1 cellular context compared by ENCODE assay signal in genomic region chr7:69620063-69620462, GRCh38.
A peak's percentile ranks its signal among the peaks of the same experiment; 100 is the strongest.
TF ChIP-seq lines count a peak whose summit lies in the region.

No MANE protein-coding gene starts in this region.

TF ChIP-seq in HEK293, 187 proteins besides CTCF, POLR2A, EP300 and RAD21 (continued from another document and continues in another):
- TF ChIP-seq TSHZ1 (tag by site-specific recombination; IDR thresholded peaks at IDR 0.05; ENCODE audit: borderline replicate concordance) (no peak), ZBTB44 (tag by site-specific recombination; IDR thresholded peaks at IDR 0.05) (no peak), HOXD13 (CRISPR knock-in tag; IDR thresholded peaks at IDR 0.05; ENCODE audit: borderline replicate concordance) (no peak), ZSCAN4 (tag by site-specific recombination; IDR thresholded peaks at IDR 0.05) (no peak), ZSCAN5A (tag by site-specific recombination; IDR thresholded peaks at IDR 0.05) (no peak), KLF16 (tag by site-specific recombination; IDR thresholded peaks at IDR 0.05) (no peak), ZNF214 (tag by site-specific recombination; IDR thresholded peaks at IDR 0.05; ENCODE audit: borderline replicate concordance) (no peak), ZNF112 (tag by site-specific recombination; IDR thresholded peaks at IDR 0.05) (no peak), ZNF548 (tag by site-specific recombination; IDR thresholded peaks at IDR 0.05) (no peak), IKZF3 (tag by site-specific recombination; IDR thresholded peaks at IDR 0.05) (peak; percentile 82), ZNF626 (tag by site-specific recombination; IDR thresholded peaks at IDR 0.05) (no peak), ZNF350 (tag by site-specific recombination; IDR thresholded peaks at IDR 0.05) (no peak), PRDM10 (tag by site-specific recombination; IDR thresholded peaks at IDR 0.05) (peak; percentile 24; the same call in 1 of the 2 replicates), ZNF561 (tag by site-specific recombination; IDR thresholded peaks at IDR 0.05; ENCODE audit: borderline replicate concordance) (no peak), ZNF707 (tag by site-specific recombination; IDR thresholded peaks at IDR 0.05) (no peak), AEBP2 (tag by site-specific recombination; IDR thresholded peaks at IDR 0.05; ENCODE audit: borderline replicate concordance) (no peak), ZSCAN16 (tag by site-specific recombination; IDR thresholded peaks at IDR 0.05) (no peak), ZBTB21 (tag by site-specific recombination; IDR thresholded peaks at IDR 0.05) (no peak), ZNF571 (tag by site-specific recombination; IDR thresholded peaks at IDR 0.05) (no peak), ZNF148 (tag by site-specific recombination; IDR thresholded peaks at IDR 0.05; ENCODE audit: borderline replicate concordance) (no peak), ZNF174 (tag by site-specific recombination; IDR thresholded peaks at IDR 0.05) (no peak), ZNF16 (tag by site-specific recombination; IDR thresholded peaks at IDR 0.05; ENCODE audit: low read depth) (no peak), SCRT2 (tag by site-specific recombination; IDR thresholded peaks at IDR 0.05) (no peak), ZSCAN30 (tag by site-specific recombination; IDR thresholded peaks at IDR 0.05) (no peak), ZNF791 (tag by site-specific recombination; IDR thresholded peaks at IDR 0.05) (no peak), ZNF629 (tag by site-specific recombination; IDR thresholded peaks at IDR 0.05) (0 out of 2 replicates have a peak, but pooled peaks have one; percentile 15), WT1 (tag by site-specific recombination; IDR thresholded peaks at IDR 0.05) (peak; percentile 69), HOXA7 (CRISPR knock-in tag; IDR thresholded peaks at IDR 0.05; ENCODE audit: borderline replicate concordance) (no peak), ZNF175 (tag by site-specific recombination; IDR thresholded peaks at IDR 0.05) (no peak), REPIN1 (tag by site-specific recombination; IDR thresholded peaks at IDR 0.05; ENCODE audit: low read depth) (no peak), PRDM6 (tag by site-specific recombination; IDR thresholded peaks at IDR 0.05) (peak; percentile 97), ZNF596 (tag by site-specific recombination; IDR thresholded peaks at IDR 0.05) (peak; percentile 59; the same call in 1 of the 2 replicates), ZBTB8A (tag by site-specific recombination; IDR thresholded peaks at IDR 0.05) (peak; percentile 82), ZNF157 (tag by site-specific recombination; IDR thresholded peaks at IDR 0.05) (no peak), ZNF184 (tag by site-specific recombination; IDR thresholded peaks at IDR 0.05) (no peak), ZNF692 (tag by site-specific recombination; IDR thresholded peaks at IDR 0.05) (peak; percentile 52; the same call in 1 of the 2 replicates), ZEB2 (tag by site-specific recombination; IDR thresholded peaks at IDR 0.05) (peak; percentile 71), BCL6B (tag by site-specific recombination; IDR thresholded peaks at IDR 0.05) (no peak), GLI4 (tag by site-specific recombination; IDR thresholded peaks at IDR 0.05) (no peak), ZNF558 (tag by site-specific recombination; IDR thresholded peaks at IDR 0.05) (no peak), SETDB1 (IDR thresholded peaks at IDR 0.05; ENCODE audit: insufficient read length, low read length) (no peak), ZNF747 (tag by site-specific recombination; IDR thresholded peaks at IDR 0.05) (no peak), ZNF624 (tag by site-specific recombination; IDR thresholded peaks at IDR 0.05) (no peak), ZNF48 (tag by site-specific recombination; IDR thresholded peaks at IDR 0.05) (no peak)
